15 cellular contexts compared by ENCODE assay signal in the genomic region with DNA sequence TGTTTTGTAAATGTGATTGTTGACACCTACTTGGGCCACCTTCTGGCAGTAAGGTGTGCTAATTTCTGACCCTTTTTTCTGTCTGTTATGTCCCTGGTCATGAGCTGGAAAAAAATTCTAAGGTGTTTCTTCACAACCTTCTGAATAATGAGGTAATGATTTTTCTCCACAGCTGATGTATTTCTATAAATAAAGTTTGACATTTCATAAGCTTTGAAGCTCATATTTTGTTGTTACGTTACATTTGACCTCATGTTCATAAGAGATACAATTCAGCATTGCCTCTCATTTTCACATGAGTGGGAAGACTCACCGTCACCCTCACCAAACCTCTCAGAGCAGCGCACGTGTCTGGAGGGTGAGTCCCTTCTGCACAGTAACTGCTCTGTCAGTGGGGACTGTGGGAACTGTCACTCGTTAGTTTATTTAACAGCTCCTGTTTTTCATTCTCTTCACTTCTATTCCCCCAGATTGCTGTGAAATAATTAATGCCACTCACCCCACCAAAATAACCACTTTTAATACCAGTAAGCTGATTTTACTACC.
A peak's percentile ranks its signal among the peaks of the same experiment; 100 is the strongest.
DNase-seq lines count a peak whose midpoint lies in the region; ATAC-seq and TF ChIP-seq lines count a peak whose summit lies in the region.
"Had no signal": no experiment of that assay in that cellular context is flagged by ENCODE, and none has a peak within 500 bp of the region (broad histone marks: within the 10 kb centered on the region; RNA-seq: fewer than 3 reads in every experiment).

No MANE protein-coding gene starts in this region.

- no peaks in the 10 kb centered on the region for H3K9me3 Mint-ChIP-seq in activated naive CD4-positive, alpha-beta T cell treated with anti-CD3 and anti-CD28 coated beads, Interleukin-2, amount 50 U/mL, for 24 hours
- no peaks in the 10 kb centered on the region for H3K9me3 Mint-ChIP-seq in CD14-positive monocyte
- H3K9me3 Mint-ChIP-seq: IgD-negative memory B cell had no signal

- TF ChIP-seq CTCF in CD14-positive monocyte (IDR thresholded peaks at IDR 0.05): no peak

- no peaks in the 10 kb centered on the region for H3K27me3 Mint-ChIP-seq in activated naive CD4-positive, alpha-beta T cell treated with anti-CD3 and anti-CD28 coated beads, Interleukin-2, amount 50 U/mL, for 24 hours
- no peaks in the 10 kb centered on the region for H3K27me3 Mint-ChIP-seq in CD14-positive monocyte (ENCODE audit: low read depth in 3 of 3)
- H3K27me3 Mint-ChIP-seq: IgD-negative memory B cell had no signal

- peak; percentile 5 for DNase-seq in activated CD4-positive, CD25-positive, alpha-beta regulatory T cell treated with anti-CD3 and anti-CD28 coated beads, Interleukin-2, amount 50 U/mL, for 16 hours (ENCODE audit: low read depth, low spot score)
- DNase-seq in activated CD4-positive, CD25-positive, alpha-beta regulatory T cell (lab: John Stamatoyannopoulos, UW): no peak
- peak; percentile 38 for DNase-seq in stimulated activated CD4-positive, alpha-beta T cell treated with anti-CD3 and anti-CD28 coated beads, Interleukin-2, amount 100 ng/mL, for 4 hours (ENCODE audit: low read depth)
- DNase-seq in CD14-positive monocyte (ENCODE audit: low spot score) (no peak), EL (no peak)
- DNase-seq: kidney, NCI-H1092 treated with DMSO at 0.1 percent for 48 hours, NCI-H2227 treated with DMSO at 0.1 percent for 48 hours, Peyer's patch, T-helper 1 cell, transverse colon had no signal

- peak overlapping the region; percentile 23 for H3K4me3 Mint-ChIP-seq in activated naive CD4-positive, alpha-beta T cell treated with anti-CD3 and anti-CD28 coated beads, Interleukin-2, amount 50 U/mL, for 24 hours
- H3K4me3 Mint-ChIP-seq in CD14-positive monocyte: no peak overlapping the region
- H3K4me3 Mint-ChIP-seq: IgD-negative memory B cell had no signal

- H3K36me3 Mint-ChIP-seq in activated naive CD4-positive, alpha-beta T cell treated with anti-CD3 and anti-CD28 coated beads, Interleukin-2, amount 50 U/mL, for 24 hours: peaks cover 21% of the 10 kb centered on the region
- peaks cover 56 to 62% of the 10 kb centered on the region in 2 donors for H3K36me3 Mint-ChIP-seq in CD14-positive monocyte

- ATAC-seq in GM18511 (IDR thresholded peaks at IDR 0.05; ENCODE audit: unreplicated experiment) (peak; percentile 48), GM21528 (IDR thresholded peaks at IDR 0.05; ENCODE audit: low FRiP score, unreplicated experiment) (no peak)

- peak overlapping the region; percentile 84 for H3K27ac Mint-ChIP-seq in activated naive CD4-positive, alpha-beta T cell treated with anti-CD3 and anti-CD28 coated beads, Interleukin-2, amount 50 U/mL, for 24 hours
- no peak overlapping the region for H3K27ac Mint-ChIP-seq in CD14-positive monocyte

- peaks cover 97% of the 10 kb centered on the region for H3K4me1 Mint-ChIP-seq in activated naive CD4-positive, alpha-beta T cell treated with anti-CD3 and anti-CD28 coated beads, Interleukin-2, amount 50 U/mL, for 24 hours
- peaks cover 23% of the 10 kb centered on the region for H3K4me1 Mint-ChIP-seq in CD14-positive monocyte

- intact Hi-C loops in CD14-positive monocyte (cut with micrococcal nuclease): no loop called here

Comparison
In these comparisons a context has a peak if more than half of its experiments do, and no peak if none do; other contexts are left out.
1. DNase-seq: peak in activated CD4-positive, CD25-positive, alpha-beta regulatory T cell treated with anti-CD3 and anti-CD28 coated beads, Interleukin-2, amount 50 U/mL, for 16 hours (single experiment) and stimulated activated CD4-positive, alpha-beta T cell treated with anti-CD3 and anti-CD28 coated beads, Interleukin-2, amount 100 ng/mL, for 4 hours (single experiment); none in activated CD4-positive, CD25-positive, alpha-beta regulatory T cell (0 of 4), CD14-positive monocyte (single experiment) and EL (single experiment).